Comparison of ENCODE assay signal across 24 cellular contexts in genomic region chr17:2697611-2698162, GRCh38. TPM values are rescaled to one million over a fixed set of nuclear protein-coding genes. Genes with fewer than 3 reads are reported as not detected.
DNase-seq lines count a peak whose midpoint lies in the region; ATAC-seq and TF ChIP-seq lines count a peak whose summit lies in the region.
"Had no signal": no experiment of that assay in that cellular context is flagged by ENCODE, and none has a peak within 500 bp of the region (broad histone marks: within the 10 kb centered on the region; RNA-seq: fewer than 3 reads in every experiment).

No MANE protein-coding gene starts in this region.

- no peaks in the 10 kb centered on the region for H3F3A ChIP-seq in GM23248 (ENCODE audit: insufficient read depth)

- H3K9me2 ChIP-seq in GM23248 (ENCODE audit: insufficient read depth), result no peaks in the 10 kb centered on the region

- peaks cover 10% of the 10 kb centered on the region for H3K36me3 Mint-ChIP-seq in endothelial cell (ENCODE audit: low read depth, unreplicated experiment)

- no peak for ATAC-seq in HG03108 (IDR thresholded peaks at IDR 0.05; ENCODE audit: unreplicated experiment)
- ATAC-seq: A549; naive thymus-derived CD4-positive, alpha-beta T cell; Right ventricle myocardium inferior; T-cell had no signal

- H3K27me3 Mint-ChIP-seq in endothelial cell (ENCODE audit: unreplicated experiment), result no peaks in the 10 kb centered on the region
- H3K27me3 Mint-ChIP-seq: activated CD4-positive, alpha-beta memory T cell treated with anti-CD3 and anti-CD28 coated beads for 36 hours; naive thymus-derived CD4-positive, alpha-beta T cell; progenitor cell of endocrine pancreas; T-cell had no signal

- no peak for TF ChIP-seq EP300 in sigmoid colon (IDR thresholded peaks at IDR 0.05)

- peaks cover 0 to 11% (median 0%) of the 10 kb centered on the region in 4 donors for H3K4me1 ChIP-seq in sigmoid colon
- H3K4me1 ChIP-seq in GM23248 (ENCODE audit: insufficient read depth), result no peaks in the 10 kb centered on the region
- H3K4me1 ChIP-seq: A549, HAP-1 had no signal

- no peaks in the 10 kb centered on the region for H3K79me2 ChIP-seq in GM23248 (ENCODE audit: insufficient read depth)

- peak; percentile 50 for DNase-seq in activated CD8-positive, alpha-beta memory T cell treated with anti-CD3 and anti-CD28 coated beads for 24 hours
- no peak for DNase-seq in activated CD8-positive, alpha-beta memory T cell treated with anti-CD3 and anti-CD28 coated beads, Interleukin-2, amount 50 U/mL, for 4 hours
- DNase-seq in GM19238 (ENCODE audit: insufficient read length, low spot score) (peak; percentile 8), endothelial cell (ENCODE audit: low spot score) (peak; percentile 2), sigmoid colon (peak; percentile 57), amniotic stem cell (lab: John Stamatoyannopoulos, UW) (no peak), GM23248 (no peak)
- DNase-seq: activated CD4-positive, alpha-beta memory T cell treated with anti-CD3 and anti-CD28 coated beads for 36 hours; effector CD8-positive, alpha-beta T cell; immature natural killer cell; NCI-H2029 treated with DMSO at 0.1 percent for 48 hours; NCI-H510A; small intestine; stimulated activated CD4-positive, alpha-beta T cell treated with anti-CD3 and anti-CD28 coated beads, Interleukin-4, amount 100 ng/mL, for 4 hours had no signal

- H3K4me3 Mint-ChIP-seq in endothelial cell (ENCODE audit: unreplicated experiment), result no peak overlapping the region
- H3K4me3 Mint-ChIP-seq: activated CD4-positive, alpha-beta memory T cell treated with anti-CD3 and anti-CD28 coated beads for 36 hours; immature natural killer cell; naive thymus-derived CD4-positive, alpha-beta T cell; T-cell had no signal

- H3K27ac Mint-ChIP-seq in endothelial cell (ENCODE audit: unreplicated experiment), result no peak overlapping the region
- H3K27ac Mint-ChIP-seq: activated CD4-positive, alpha-beta memory T cell treated with anti-CD3 and anti-CD28 coated beads for 36 hours; immature natural killer cell; naive thymus-derived CD4-positive, alpha-beta T cell; progenitor cell of endocrine pancreas; T-cell had no signal

- H3K9me3 ChIP-seq in sigmoid colon, result no peaks in the 10 kb centered on the region
- no peaks in the 10 kb centered on the region for H3K9me3 ChIP-seq in GM23248 (ENCODE audit: low read depth)
- H3K9me3 ChIP-seq: A549; BLaER1 treated with 17β-estradiol and CSF1 and Interleukin-3, amounts not matched to agents 10 nM and 100 nM; HAP-1 had no signal

- H3K27ac ChIP-seq in sigmoid colon (no peak overlapping the region), GM23248 (no peak overlapping the region)
- H3K27ac ChIP-seq: A549; BLaER1 treated with 17β-estradiol and CSF1 and Interleukin-3, amounts not matched to agents 10 nM and 100 nM; VCaP had no signal

- no peak for TF ChIP-seq CTCF in endothelial cell (IDR thresholded peaks at IDR 0.05; ENCODE audit: unreplicated experiment)
- no peak for TF ChIP-seq CTCF in sigmoid colon (IDR thresholded peaks at IDR 0.05)

- H3K4me3 ChIP-seq in sigmoid colon, result no peak overlapping the region
- no peak overlapping the region for H3K4me3 ChIP-seq in GM23248
- H3K4me3 ChIP-seq: A549; BLaER1 treated with 17β-estradiol and CSF1 and Interleukin-3, amounts not matched to agents 10 nM and 100 nM; HAP-1 had no signal

- no peak for TF ChIP-seq POLR2A in sigmoid colon (IDR thresholded peaks at IDR 0.05)

- intact Hi-C loops in sigmoid colon (cut with DNase I), result no loop called here

- no peak overlapping the region for H3K9ac ChIP-seq in GM23248
- H3K9ac ChIP-seq: BLaER1 treated with 17β-estradiol and CSF1 and Interleukin-3, amounts not matched to agents 10 nM and 100 nM had no signal

- H3K4me2 ChIP-seq in GM23248 (ENCODE audit: unreplicated experiment), result no peak overlapping the region
- H3K4me2 ChIP-seq: A549; BLaER1 treated with 17β-estradiol and CSF1 and Interleukin-3, amounts not matched to agents 10 nM and 100 nM had no signal

- H3K9me3 Mint-ChIP-seq in endothelial cell (ENCODE audit: unreplicated experiment), result no peaks in the 10 kb centered on the region
- H3K9me3 Mint-ChIP-seq: activated CD4-positive, alpha-beta memory T cell treated with anti-CD3 and anti-CD28 coated beads for 36 hours; immature natural killer cell; naive thymus-derived CD4-positive, alpha-beta T cell; T-cell had no signal

- no peaks in the 10 kb centered on the region for H4K20me1 ChIP-seq in GM23248 (ENCODE audit: insufficient read depth)

- H3K36me3 ChIP-seq in sigmoid colon (peaks cover 61 to 100% (median 84%) of the 10 kb centered on the region in 4 donors), GM23248 (ENCODE audit: low read depth) (peaks cover 4% of the 10 kb centered on the region; the same call in 1 of the 2 replicates)

- no peak overlapping the region for H2AFZ ChIP-seq in GM23248

- WGBS in sigmoid colon, 2 donors, result 96% methylated on average over 40 of the region's 40 CpGs
- WGBS in GM23248 (ENCODE audit: low coverage in 1 of 2, low lambda C conversion rate in 2 of 2, missing lambda C conversion rate in 2 of 2), 2 experiments, result 95 to 99% methylated on average over 35 to 40 of the region's 40 CpGs

- in situ Hi-C loops in GM23248 (cut with MboI), result no loop called here

- no peaks in the 10 kb centered on the region for H3K4me1 Mint-ChIP-seq in endothelial cell (ENCODE audit: unreplicated experiment)
- H3K4me1 Mint-ChIP-seq: naive thymus-derived CD4-positive, alpha-beta T cell; T-cell had no signal

- H3K27me3 ChIP-seq in sigmoid colon (no peaks in the 10 kb centered on the region), GM23248 (replicated peaks; ENCODE audit: insufficient read depth) (no peaks in the 10 kb centered on the region)
- H3K27me3 ChIP-seq: BLaER1 treated with 17β-estradiol and CSF1 and Interleukin-3, amounts not matched to agents 10 nM and 100 nM had no signal

RNA-seq across cellular contexts. Expression of gene CLUH, which starts 13.9 kb away (rescaled TPM):
- total RNA-seq in endothelial cell (ENCODE audit: unreplicated experiment), result 45.9 TPM
- total RNA-seq in sigmoid colon, result 10 to 100 TPM; 26.3 to 70.9 (median 39.3) TPM
- 100 to 1,000 TPM in 1 of 3 donors, 10 to 100 TPM in 2; 20.4 to 119 (median 27.0) TPM for polyA plus RNA-seq in sigmoid colon
- 26.1 and 32.7 TPM in 2 replicates for total RNA-seq in GM23248 (2014; rRNA removed; shearing (Covaris generic))
- polyA plus RNA-seq in GM23248 (2016; fragmentation: Nextera tagmentation; extraction: Ambion mirVana), result 16.3 and 16.9 TPM in 2 replicates

RNA-seq across cellular contexts. Expression of gene CCDC92B, which starts 51.8 kb away (rescaled TPM):
- total RNA-seq in endothelial cell (ENCODE audit: unreplicated experiment), result 1.9 TPM
- under 1 TPM in 1 of 4 donors, not detected in 3; 0.14 TPM for total RNA-seq in sigmoid colon
- polyA plus RNA-seq in sigmoid colon, result under 1 TPM; under 0.01 to 0.77 (median 0.23) TPM
- total RNA-seq in GM23248 (2014; rRNA removed; shearing (Covaris generic)), result not detected in 2 replicates
- not detected in 2 replicates for polyA plus RNA-seq in GM23248 (2016; fragmentation: Nextera tagmentation; extraction: Ambion mirVana)
- total RNA-seq: fibroblast of lung had no signal
- polyA plus RNA-seq: fibroblast of lung; immature natural killer cell; naive thymus-derived CD4-positive, alpha-beta T cell had no signal

Comparison
In these comparisons a context has a peak if more than half of its experiments do, and no peak if none do; other contexts are left out.
1. DNase-seq: peak in activated CD8-positive, alpha-beta memory T cell treated with anti-CD3 and anti-CD28 coated beads for 24 hours (single experiment), GM19238 (single experiment), endothelial cell (single experiment) and sigmoid colon (single experiment); none in activated CD8-positive, alpha-beta memory T cell treated with anti-CD3 and anti-CD28 coated beads, Interleukin-2, amount 50 U/mL, for 4 hours (single experiment), amniotic stem cell (single experiment) and GM23248 (single experiment).